In genomic region chr1:93758842-93759515, GRCh38 we compare ENCODE assay signal across 11 cellular contexts.
DNase-seq lines count a peak whose midpoint lies in the region; ATAC-seq and TF ChIP-seq lines count a peak whose summit lies in the region.
"Had no signal": no experiment of that assay in that cellular context is flagged by ENCODE, and none has a peak within 500 bp of the region (broad histone marks: within the 10 kb centered on the region; RNA-seq: fewer than 3 reads in every experiment).

No MANE protein-coding gene starts in this region.

- H3K27me3 Mint-ChIP-seq in activated CD4-positive, alpha-beta T cell treated with anti-CD3 and anti-CD28 coated beads for 36 hours: no peaks in the 10 kb centered on the region
- no peaks in the 10 kb centered on the region; the same call in 1 of the 2 replicates for H3K27me3 Mint-ChIP-seq in HFFc6 (ENCODE audit: insufficient read depth)
- H3K27me3 Mint-ChIP-seq: activated naive CD4-positive, alpha-beta T cell treated with anti-CD3 and anti-CD28 coated beads, Interleukin-2, amount 50 U/mL, for 24 hours had no signal

- no peak overlapping the region for H3K4me2 ChIP-seq in fibroblast of lung (ENCODE audit: extremely low read depth, insufficient read depth, low read length)
- H3K4me2 ChIP-seq: GM23338 had no signal

- H3K27ac ChIP-seq in fibroblast of lung (ENCODE audit: insufficient read depth, low read length) (no peak overlapping the region), spleen (peak overlapping the region in 3 of 8 donors; percentile 26 to 68 (median 41))

- no peak for TF ChIP-seq POLR2A in spleen (IDR thresholded peaks at IDR 0.05)

- peak; percentile 58 for DNase-seq in activated CD4-positive, alpha-beta T cell treated with anti-CD3 and anti-CD28 coated beads for 36 hours
- DNase-seq in activated CD4-positive, alpha-beta T cell treated with anti-CD3 and anti-CD28 coated beads for 4 hours: no peak
- DNase-seq in SKM-1 treated with dmso at 0.1 percent for 144 hours (lab: John Stamatoyannopoulos, UW; ENCODE audit: unreplicated experiment) (peak; percentile 96), fibroblast of lung (ENCODE audit: low read depth in 2 of 2) (peak; percentile 90 to 96), spleen (peak; percentile 70), NCI-H82 treated with DMSO at 0.1 percent for 48 hours (lab: John Stamatoyannopoulos, UW; ENCODE audit: unreplicated experiment) (no peak), nucleus accumbens (lab: John Stamatoyannopoulos, UW) (no peak), HFFc6 (no peak)
- DNase-seq: NCI-H146 had no signal

- no peaks in the 10 kb centered on the region for H3K9me3 Mint-ChIP-seq in activated CD4-positive, alpha-beta T cell treated with anti-CD3 and anti-CD28 coated beads for 36 hours (ENCODE audit: low read depth)
- no peaks in the 10 kb centered on the region for H3K9me3 Mint-ChIP-seq in HFFc6
- H3K9me3 Mint-ChIP-seq: activated naive CD4-positive, alpha-beta T cell treated with anti-CD3 and anti-CD28 coated beads, Interleukin-2, amount 50 U/mL, for 24 hours; GM23338 had no signal

- POLR2A ChIA-PET in activated CD4-positive, alpha-beta T cell treated with anti-CD3 and anti-CD28 coated beads for 36 hours (lab: Charles Lee): no interaction called here

- H3K36me3 ChIP-seq in fibroblast of lung (ENCODE audit: control insufficient read depth, insufficient read depth, low read length) (no peaks in the 10 kb centered on the region), spleen (no peaks in the 10 kb centered on the region)

- H3K4me1 ChIP-seq in fibroblast of lung (ENCODE audit: control insufficient read depth, extremely low read depth, insufficient read depth, low read length): peaks cover 20% of the 10 kb centered on the region
- peaks cover 5 to 34% (median 15%) of the 10 kb centered on the region in 6 donors for H3K4me1 ChIP-seq in spleen

- intact Hi-C loops in activated CD4-positive, alpha-beta T cell treated with anti-CD3 and anti-CD28 coated beads for 36 hours (cut with DNase I, micrococcal nuclease): no loop called here
- intact Hi-C loops in spleen (cut with DNase I; ENCODE audit: low total_unique reads): no loop called here

- H2AFZ ChIP-seq in fibroblast of lung (ENCODE audit: low read length): no peak overlapping the region
- H2AFZ ChIP-seq: GM23338 had no signal

- H3K9me3 ChIP-seq in fibroblast of lung (ENCODE audit: control insufficient read depth, insufficient read depth, low read depth, low read length) (no peaks in the 10 kb centered on the region), spleen (no peaks in the 10 kb centered on the region)

- no peaks in the 10 kb centered on the region for H3K79me2 ChIP-seq in fibroblast of lung (ENCODE audit: control insufficient read depth, insufficient read depth, low read length)

- no peaks in the 10 kb centered on the region for H3K27me3 ChIP-seq in fibroblast of lung (ENCODE audit: control insufficient read depth, insufficient read depth, low read length)
- no peaks in the 10 kb centered on the region for H3K27me3 ChIP-seq in spleen (replicated peaks in 1 of 7)

- no peaks in the 10 kb centered on the region for H4K20me1 ChIP-seq in fibroblast of lung (ENCODE audit: control insufficient read depth, extremely low read depth, insufficient read depth, low read length)

- peak overlapping the region; percentile 71 for H3K27ac Mint-ChIP-seq in activated CD4-positive, alpha-beta T cell treated with anti-CD3 and anti-CD28 coated beads for 36 hours
- no peak overlapping the region for H3K27ac Mint-ChIP-seq in HFFc6
- H3K27ac Mint-ChIP-seq: activated naive CD4-positive, alpha-beta T cell treated with anti-CD3 and anti-CD28 coated beads, Interleukin-2, amount 50 U/mL, for 24 hours; GM23338 had no signal

- no peak overlapping the region for H3K4me3 Mint-ChIP-seq in activated CD4-positive, alpha-beta T cell treated with anti-CD3 and anti-CD28 coated beads for 36 hours
- H3K4me3 Mint-ChIP-seq in HFFc6: no peak overlapping the region
- H3K4me3 Mint-ChIP-seq: activated naive CD4-positive, alpha-beta T cell treated with anti-CD3 and anti-CD28 coated beads, Interleukin-2, amount 50 U/mL, for 24 hours; GM23338 had no signal

- 33 to 48% (median 41%) methylated on average over 7 of the region's 7 CpGs for WGBS in spleen, 5 donors

- H3K36me3 Mint-ChIP-seq in activated CD4-positive, alpha-beta T cell treated with anti-CD3 and anti-CD28 coated beads for 36 hours (ENCODE audit: low read depth): no peaks in the 10 kb centered on the region
- H3K36me3 Mint-ChIP-seq in HFFc6 (ENCODE audit: low read depth): no peaks in the 10 kb centered on the region
- H3K36me3 Mint-ChIP-seq: activated naive CD4-positive, alpha-beta T cell treated with anti-CD3 and anti-CD28 coated beads, Interleukin-2, amount 50 U/mL, for 24 hours had no signal

- TF ChIP-seq CTCF in fibroblast of lung (conservative IDR thresholded peaks at IDR 0.05 in 1 of 2, IDR thresholded peaks at IDR 0.05 in 1 of 2; ENCODE audit: low read depth in 1 of 2, low read length in 2 of 2) (peak in 1 of 2 donors; percentile 32), spleen (IDR thresholded peaks at IDR 0.05 in 8 of 11, conservative IDR thresholded peaks at IDR 0.05 in 3 of 11) (no peak), HFFc6 (IDR thresholded peaks at IDR 0.05) (no peak)

- H3K4me3 ChIP-seq in fibroblast of lung (replicated peaks in 1 of 4; ENCODE audit: control extremely low read depth in 1 of 4, insufficient read depth in 1 of 4, low read depth in 3 of 4, low read length in 4 of 4) (no peak overlapping the region), spleen (no peak overlapping the region)
- H3K4me3 ChIP-seq: GM23338 had no signal

- H3K4me1 Mint-ChIP-seq in activated CD4-positive, alpha-beta T cell treated with anti-CD3 and anti-CD28 coated beads for 36 hours: peaks cover 11% of the 10 kb centered on the region
- H3K4me1 Mint-ChIP-seq in HFFc6 (ENCODE audit: low read depth): peaks cover 29% of the 10 kb centered on the region
- H3K4me1 Mint-ChIP-seq: GM23338 had no signal

- H3K9ac ChIP-seq in fibroblast of lung (ENCODE audit: insufficient read depth, low read length): no peak overlapping the region

- ATAC-seq in activated CD4-positive, alpha-beta T cell treated with anti-CD3 and anti-CD28 coated beads for 36 hours: peak; percentile 91
- ATAC-seq: GM23338 had no signal

- CTCF ChIA-PET in activated CD4-positive, alpha-beta T cell treated with anti-CD3 and anti-CD28 coated beads for 36 hours (lab: Charles Lee): interaction anchor here (0.7 to 1.0 kb wide), 2 partner anchors 55 to 105 kb away, joined by 3 read pairs; no protein-coding TSS in a partner anchor

Comparison
In these comparisons a context has a peak if more than half of its experiments do, and no peak if none do; other contexts are left out.
1. DNase-seq: peak in activated CD4-positive, alpha-beta T cell treated with anti-CD3 and anti-CD28 coated beads for 36 hours (single experiment), SKM-1 treated with dmso at 0.1 percent for 144 hours (single experiment), fibroblast of lung (2 of 2) and spleen (single experiment); none in activated CD4-positive, alpha-beta T cell treated with anti-CD3 and anti-CD28 coated beads for 4 hours (0 of 2), NCI-H82 treated with DMSO at 0.1 percent for 48 hours (single experiment), nucleus accumbens (0 of 56) and HFFc6 (single experiment).